Comparison of ENCODE assay signal across 1 cellular context in genomic region chr1:45685308-45686080, GRCh38.
TF ChIP-seq lines count a peak whose summit lies in the region.

No MANE protein-coding gene starts in this region.

TF ChIP-seq in HCT116, 20 proteins besides CTCF, POLR2A, EP300 and RAD21 (continued from another document):
- TF ChIP-seq REST (IDR thresholded peaks at IDR 0.05; ENCODE audit: low read depth): no peak
